In the genomic region with DNA sequence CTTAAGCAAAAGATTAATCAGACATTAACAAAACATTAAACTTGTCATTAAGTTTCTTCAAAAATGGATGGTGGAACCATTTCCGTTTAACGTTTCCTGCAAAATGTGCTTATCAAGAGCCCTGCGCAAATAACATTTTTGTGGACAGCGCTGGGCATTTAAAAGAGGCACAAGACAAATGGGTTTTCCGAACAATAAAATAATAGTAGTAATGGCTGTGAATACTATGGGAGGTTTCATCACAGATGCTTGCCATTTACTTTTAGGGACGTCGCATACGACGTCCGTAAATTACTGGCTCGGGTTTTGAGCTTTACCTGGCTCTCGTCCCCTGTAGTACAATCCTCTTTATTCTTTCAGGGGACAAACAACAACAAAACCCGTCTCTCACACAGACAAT, we compare ENCODE assay signal across 9 cellular contexts. TPM values are rescaled to one million over a fixed set of nuclear protein-coding genes. Genes with fewer than 3 reads are reported as not detected.
DNase-seq lines count a peak whose midpoint lies in the region; ATAC-seq, FAIRE-seq and TF ChIP-seq lines count a peak whose summit lies in the region.
"Had no signal": no experiment of that assay in that cellular context is flagged by ENCODE, and none has a peak within 500 bp of the region (broad histone marks: within the 10 kb centered on the region; RNA-seq: fewer than 3 reads in every experiment).

No MANE protein-coding gene starts in this region.

- peak overlapping the region; percentile 95 for H3K27ac ChIP-seq in keratinocyte (ENCODE audit: control insufficient read depth, insufficient read depth, low read length)
- peak overlapping the region; percentile 93 for H3K27ac ChIP-seq in thymus (ENCODE audit: low read depth)

- dilution Hi-C loops in keratinocyte (cut with MboI; ENCODE audit: extremely low pct_ligation_motif_present, low sequenced_read_pairs) = no loop called here

- H3K4me1 ChIP-seq in keratinocyte (ENCODE audit: control insufficient read depth, extremely low read depth, insufficient read depth, low read length) (peaks cover 18% of the 10 kb centered on the region), thymus (ENCODE audit: control insufficient read depth, insufficient read depth, low read length) (peaks cover 13% of the 10 kb centered on the region)

- peak overlapping the region; percentile 96 for H3K9ac ChIP-seq in keratinocyte (ENCODE audit: control insufficient read depth, extremely low read depth, insufficient read depth, low read length)

- H3K9me3 ChIP-seq in keratinocyte (ENCODE audit: control insufficient read depth, low read depth, low read length) = no peaks in the 10 kb centered on the region
- H3K9me3 ChIP-seq in thymus (ENCODE audit: control insufficient read depth) = no peaks in the 10 kb centered on the region

- no peak overlapping the region for H2AFZ ChIP-seq in keratinocyte (ENCODE audit: control insufficient read depth, low read length)

- H3K36me3 ChIP-seq in keratinocyte (ENCODE audit: control insufficient read depth in 2 of 2, extremely low read depth in 1 of 2, insufficient read depth in 2 of 2, low read length in 2 of 2) (no peaks in the 10 kb centered on the region), thymus (ENCODE audit: control insufficient read depth, insufficient read depth) (no peaks in the 10 kb centered on the region)

- H3K79me2 ChIP-seq in keratinocyte (ENCODE audit: control insufficient read depth, insufficient read depth, low read length) = peaks cover 80% of the 10 kb centered on the region

- FAIRE-seq in keratinocyte (lab: Jason Lieb, UNC) = no peak

- H4K20me1 ChIP-seq in keratinocyte (ENCODE audit: control insufficient read depth, extremely low read depth, insufficient read depth, low read length) = peaks cover 3% of the 10 kb centered on the region

- no peak for TF ChIP-seq CTCF in WI38 (IDR thresholded peaks at IDR 0.05; ENCODE audit: low read depth, low read length)
- no peak for TF ChIP-seq CTCF in keratinocyte (optimal IDR thresholded peaks at IDR 0.05 in 1 of 3, IDR thresholded peaks at IDR 0.05 in 1 of 3, conservative IDR thresholded peaks at IDR 0.05 in 1 of 3; ENCODE audit: extremely low read depth in 1 of 3, insufficient read depth in 2 of 3, low read length in 3 of 3)

- ATAC-seq in HG03520 (IDR thresholded peaks at IDR 0.05; ENCODE audit: unreplicated experiment) = no peak
- ATAC-seq in GM19351 (IDR thresholded peaks at IDR 0.05; ENCODE audit: unreplicated experiment) = no peak

- WGBS in thymus = under 1% methylated on average over 13 of the region's 13 CpGs

- no peaks in the 10 kb centered on the region for H3K9me1 ChIP-seq in keratinocyte (ENCODE audit: control insufficient read depth, extremely low read depth, insufficient read depth, low read length)

- H3K4me3 ChIP-seq in WI38 (ENCODE audit: low read depth, low read length) = peak overlapping the region; percentile 81
- H3K4me3 ChIP-seq in keratinocyte (ENCODE audit: control insufficient read depth in 2 of 3, extremely low read depth in 1 of 3, insufficient read depth in 2 of 3, low read depth in 1 of 3, low read length in 3 of 3) = peak overlapping the region; percentile 57 to 89 (median 79)
- H3K4me3 ChIP-seq in thymus (ENCODE audit: low read length) = peak overlapping the region; percentile 76

- peak overlapping the region; percentile 92 for H3K4me2 ChIP-seq in keratinocyte (ENCODE audit: control insufficient read depth, extremely low read depth, insufficient read depth, low read depth, low read length)

- DNase-seq in NCI-H1417 (lab: John Stamatoyannopoulos, UW) (peak in 2 of 3 experiments; percentile 40 to 65), NCI-H1417 treated with DMSO at 0.1 percent for 48 hours (lab: John Stamatoyannopoulos, UW) (no peak), keratinocyte (ENCODE audit: low read depth, low spot score) (no peak), COR-L47 (lab: John Stamatoyannopoulos, UW) (no peak)
- DNase-seq: activated effector memory CD4-positive, alpha-beta T cell treated with Interleukin-2 at 50 U/mL for 16 hours had no signal

- H3K27me3 ChIP-seq in keratinocyte (ENCODE audit: control insufficient read depth, extremely low read depth, insufficient read depth, low read length) (no peaks in the 10 kb centered on the region), thymus (ENCODE audit: control insufficient read depth, insufficient read depth) (no peaks in the 10 kb centered on the region)

RNA-seq across cellular contexts. Expression of gene NPAT, which starts 1.0 kb away (rescaled TPM):
- 6.1 to 8.0 TPM (median 6.3 TPM) in 3 replicates for polyA plus RNA-seq in keratinocyte
- 2.0 TPM for polyA plus RNA-seq in keratinocyte (2011; ENCODE audit: low read depth)
- 2.0 and 5.4 TPM in 2 replicates for polyA plus RNA-seq in keratinocyte (2011; cell fraction: cytosol; rRNA removed)
- 7.5 and 8.6 TPM in 2 replicates for polyA plus RNA-seq in keratinocyte (2011; cell fraction: nucleus; rRNA removed)
- polyA plus RNA-seq in keratinocyte (2012; ENCODE audit: low replicate concordance) = 3.7 and 4.8 TPM in 2 replicates
- polyA minus RNA-seq in keratinocyte = 4.3 to 19.6 TPM (median 12.5 TPM) in 3 replicates
- 5.2 TPM for polyA minus RNA-seq in keratinocyte (2011; cell fraction: cytosol; rRNA and poly(A)+ RNA removed)
- 12.5 and 22.9 TPM in 2 replicates for polyA minus RNA-seq in keratinocyte (2011; cell fraction: nucleus; rRNA and poly(A)+ RNA removed)
- 8.8 TPM for polyA plus RNA-seq in thymus

RNA-seq across cellular contexts. Expression of gene ATM, which starts 1.5 kb away (rescaled TPM):
- polyA plus RNA-seq in keratinocyte (18.6 to 28.5 TPM (median 21.5 TPM) in 3 replicates), thymus (55.0 TPM)
- polyA plus RNA-seq in keratinocyte (2011; ENCODE audit: low read depth) = 38.0 TPM
- polyA plus RNA-seq in keratinocyte (2011; cell fraction: cytosol; rRNA removed) = 8.2 and 14.3 TPM in 2 replicates
- 51.3 and 64.3 TPM in 2 replicates for polyA plus RNA-seq in keratinocyte (2011; cell fraction: nucleus; rRNA removed)
- polyA plus RNA-seq in keratinocyte (2012; ENCODE audit: low replicate concordance) = 8.0 and 16.6 TPM in 2 replicates
- 24.4 to 82.2 TPM (median 33.2 TPM) in 3 replicates for polyA minus RNA-seq in keratinocyte
- polyA minus RNA-seq in keratinocyte (2011; cell fraction: cytosol; rRNA and poly(A)+ RNA removed) = 22.1 TPM
- 92.6 and 165 TPM in 2 replicates for polyA minus RNA-seq in keratinocyte (2011; cell fraction: nucleus; rRNA and poly(A)+ RNA removed)

Comparison
In these comparisons a context has a peak if more than half of its experiments do, and no peak if none do; other contexts are left out.
1. DNase-seq: peak in NCI-H1417 (2 of 3); none in NCI-H1417 treated with DMSO at 0.1 percent for 48 hours (single experiment), keratinocyte (single experiment) and COR-L47 (single experiment).
2. Peak in every context shown above with its lines, with median percentiles within 50 percentile points of each other: H3K4me3 ChIP-seq.